16 cellular contexts compared by ENCODE assay signal in the genomic region with DNA sequence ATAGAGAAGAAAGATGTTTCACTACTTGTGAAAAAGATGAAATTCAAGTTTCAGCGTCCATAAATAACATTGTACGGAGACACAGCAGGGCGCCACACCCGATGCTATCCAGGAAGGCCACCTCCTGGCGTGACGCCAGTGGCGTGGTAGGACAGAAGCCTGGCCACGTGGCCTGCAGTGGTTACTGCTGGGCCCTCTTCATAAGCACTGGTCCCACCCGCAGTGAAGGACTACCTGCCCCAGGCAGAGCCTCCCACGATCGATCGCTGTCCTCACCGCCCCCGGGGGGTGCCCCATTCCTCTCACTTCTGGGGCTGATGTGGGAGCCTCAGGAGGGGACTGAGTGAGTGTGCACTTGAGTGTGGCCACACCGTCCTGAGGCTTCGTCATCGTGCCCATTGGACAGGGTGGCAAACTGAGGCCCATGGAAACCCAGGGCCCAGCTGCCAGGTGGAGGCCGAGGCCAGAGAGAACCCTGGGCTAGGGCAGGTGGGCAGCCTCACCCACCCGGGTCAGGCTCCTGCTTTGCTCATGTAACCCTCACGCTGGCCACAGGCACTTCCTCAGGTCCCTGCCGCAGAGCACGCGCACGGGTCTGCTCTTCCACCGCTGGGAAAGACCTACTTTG. TPM values are rescaled to one million over a fixed set of nuclear protein-coding genes. Genes with fewer than 3 reads are reported as not detected.
DNase-seq lines count a peak whose midpoint lies in the region; ATAC-seq, FAIRE-seq and TF ChIP-seq lines count a peak whose summit lies in the region.
"Had no signal": no experiment of that assay in that cellular context is flagged by ENCODE, and none has a peak within 500 bp of the region (broad histone marks: within the 10 kb centered on the region; RNA-seq: fewer than 3 reads in every experiment).

No MANE protein-coding gene starts in this region.

- DNase-seq in Right ventricle myocardium superior (peak; percentile 80), Right ventricle myocardium inferior (ENCODE audit: missing footprints) (no peak), NCI-H146 treated with DMSO at 0.1 percent for 48 hours (lab: John Stamatoyannopoulos, UW; ENCODE audit: unreplicated experiment) (peak; percentile 45), choroid plexus epithelial cell (ENCODE audit: low read depth) (peak; percentile 60), thyroid gland (peak; percentile 40 to 44), GM12891 (ENCODE audit: insufficient read length, low spot score) (no peak)
- DNase-seq: activated CD4-positive, alpha-beta T cell treated with anti-CD3 and anti-CD28 coated beads, Interleukin-2, amount 50 U/mL, for 1 hour; amniotic stem cell; kidney glomerular epithelial cell had no signal

- WGBS in thyroid gland, 2 donors, result 75 to 76% methylated on average over 17 to 18 of the region's 25 CpGs

- no peak for FAIRE-seq in GM12891 (lab: Jason Lieb, UNC)
- FAIRE-seq: endothelial cell of umbilical vein had no signal

- TF ChIP-seq CTCF in choroid plexus epithelial cell (conservative IDR thresholded peaks at IDR 0.05; ENCODE audit: low read depth, low read length), result no peak
- no peak for TF ChIP-seq CTCF in thyroid gland (IDR thresholded peaks at IDR 0.05)

- TF ChIP-seq POLR2A in thyroid gland (IDR thresholded peaks at IDR 0.05), result no peak
- TF ChIP-seq POLR2A in GM12891 (IDR thresholded peaks at IDR 0.05; ENCODE audit: low read depth, low read length), result no peak

- H3K4me1 ChIP-seq in thyroid gland, result peaks cover 11 to 30% of the 10 kb centered on the region in 2 donors

- intact Hi-C loops in Right ventricle myocardium superior (cut with DNase I), result no loop called here
- intact Hi-C loops in Right ventricle myocardium inferior (cut with DNase I), result loop anchor here (10.0 kb wide), 1 partner anchor 347 kb away; the partner anchor contains the start of gene FAAP20
- intact Hi-C loops in thyroid gland (cut with DNase I), result loop anchor here (10.0 kb wide), 1 partner anchor 337 kb away; no protein-coding TSS in a partner anchor

- no peak overlapping the region for H3K4me3 ChIP-seq in choroid plexus epithelial cell (ENCODE audit: low read depth, low read length)
- no peak overlapping the region for H3K4me3 ChIP-seq in thyroid gland (replicated peaks in 1 of 3)
- H3K4me3 ChIP-seq: thoracic aorta had no signal

- H3K27me3 ChIP-seq in thyroid gland, result peaks cover 4% of the 10 kb centered on the region

- ATAC-seq in Right ventricle myocardium superior (ENCODE audit: poor library complexity), result no peak
- no peak for ATAC-seq in Right ventricle myocardium inferior
- ATAC-seq in SK-N-SH treated with all-trans-retinoic acid at 6 μM for 48 hours, result no peak
- ATAC-seq in HG03135 (IDR thresholded peaks at IDR 0.05; ENCODE audit: unreplicated experiment), result no peak

- no peak overlapping the region for H3K27ac ChIP-seq in thyroid gland
- H3K27ac ChIP-seq: thoracic aorta had no signal

- no peaks in the 10 kb centered on the region for H3K9me3 ChIP-seq in thyroid gland
- H3K9me3 ChIP-seq: thoracic aorta had no signal

- H3K36me3 ChIP-seq in thyroid gland, result no peaks in the 10 kb centered on the region
- H3K36me3 ChIP-seq: thoracic aorta had no signal

TF ChIP-seq in SK-N-SH treated with all-trans-retinoic acid at 6 μM for 48 hours, 23 proteins besides CTCF, POLR2A, EP300 and RAD21 (continues in another document):
- no peak for TF ChIP-seq TSHZ2 (CRISPR knock-in tag; IDR thresholded peaks at IDR 0.05)
- TF ChIP-seq ZNF565 (CRISPR knock-in tag; conservative IDR thresholded peaks at IDR 0.05; ENCODE audit: low read depth), result no peak
- no peak for TF ChIP-seq TCF4 (CRISPR knock-in tag; IDR thresholded peaks at IDR 0.05; ENCODE audit: borderline replicate concordance)
- no peak for TF ChIP-seq CSDC2 (CRISPR knock-in tag; IDR thresholded peaks at IDR 0.05)
- TF ChIP-seq ESRRG (CRISPR knock-in tag; IDR thresholded peaks at IDR 0.05), result no peak

TF ChIP-seq in GM12891, 5 proteins besides CTCF, POLR2A, EP300 and RAD21:
- TF ChIP-seq POU2F2 (IDR thresholded peaks at IDR 0.05; ENCODE audit: low read depth, low read length), result no peak

RNA-seq across cellular contexts. Expression of gene HES5, which starts 11.7 kb away (rescaled TPM):
- total RNA-seq in Right ventricle myocardium superior, result 1.6 TPM
- 1.3 TPM for total RNA-seq in Right ventricle myocardium inferior
- total RNA-seq in thyroid gland, result not detected
- polyA plus RNA-seq in GM12891 (2012; ENCODE audit: low read depth, missing spikeins), result not detected
- total RNA-seq: chondrocyte, endothelial cell of umbilical vein, OCI-LY7 had no signal
- polyA plus RNA-seq: IgD-negative memory B cell had no signal

RNA-seq across cellular contexts. Expression of gene TNFRSF14, which starts 14.4 kb away (rescaled TPM):
- total RNA-seq in Right ventricle myocardium superior (16.0 TPM), Right ventricle myocardium inferior (15.7 TPM), thyroid gland (10 to 100 TPM; 36.3 to 47.5 (median 46.7) TPM)
- polyA plus RNA-seq in GM12891 (2012; ENCODE audit: low read depth, missing spikeins), result 96.9 TPM

RNA-seq across cellular contexts. Expression of gene PANK4, which starts 15.3 kb away (rescaled TPM):
- 45.5 TPM for total RNA-seq in Right ventricle myocardium superior
- 46.4 TPM for total RNA-seq in Right ventricle myocardium inferior
- 10 to 100 TPM; 29.3 to 39.9 (median 38.0) TPM for total RNA-seq in thyroid gland
- polyA plus RNA-seq in GM12891 (2012; ENCODE audit: low read depth, missing spikeins), result 12.6 TPM

RNA-seq across cellular contexts. Expression of gene PRXL2B, which starts 44.8 kb away (rescaled TPM):
- total RNA-seq in Right ventricle myocardium superior, result 9.8 TPM
- 12.2 TPM for total RNA-seq in Right ventricle myocardium inferior
- 10 to 100 TPM; 14.6 to 24.7 (median 18.0) TPM for total RNA-seq in thyroid gland
- polyA plus RNA-seq in GM12891 (2012; ENCODE audit: low read depth, missing spikeins), result 4.8 TPM

Comparison
In these comparisons a context has a peak if more than half of its experiments do, and no peak if none do; other contexts are left out.
1. DNase-seq: peak in Right ventricle myocardium superior (single experiment), NCI-H146 treated with DMSO at 0.1 percent for 48 hours (single experiment), choroid plexus epithelial cell (single experiment) and thyroid gland (2 of 2); none in Right ventricle myocardium inferior (single experiment) and GM12891 (single experiment).